In genomic region chr10:80459047-80459865, GRCh38 we compare ENCODE assay signal across 8 cellular contexts. TPM values are rescaled to one million over a fixed set of nuclear protein-coding genes. Genes with fewer than 3 reads are reported as not detected.
A peak's percentile ranks its signal among the peaks of the same experiment; 100 is the strongest.
DNase-seq lines count a peak whose midpoint lies in the region; ATAC-seq, FAIRE-seq and TF ChIP-seq lines count a peak whose summit lies in the region.

No MANE protein-coding gene starts in this region.

- peaks cover 0 to 1% (median 0%) of the 10 kb centered on the region in 8 donors for H3K9me3 Mint-ChIP-seq in CD4-positive, alpha-beta memory T cell
- no peaks in the 10 kb centered on the region for H3K9me3 Mint-ChIP-seq in astrocyte (ENCODE audit: unreplicated experiment)

- H3K27me3 ChIP-seq in CD4-positive, alpha-beta memory T cell (ENCODE audit: insufficient read depth, low read length) = no peaks in the 10 kb centered on the region
- no peaks in the 10 kb centered on the region for H3K27me3 ChIP-seq in astrocyte (ENCODE audit: insufficient read depth, low read length)

- peak overlapping the region; percentile 83 for H3K27ac ChIP-seq in CD4-positive, alpha-beta memory T cell (ENCODE audit: low read depth, low read length)
- H3K27ac ChIP-seq in astrocyte (ENCODE audit: low read depth, low read length) = no peak overlapping the region

- POLR2A ChIA-PET in CD4-positive, alpha-beta memory T cell (lab: Charles Lee; ENCODE audit: partially characterized antibody) = interaction anchor here (0.8 to 31.9 kb wide), 9 partner anchors 6 to 81 kb away, joined by 3 to 906 read pairs (median 5); partner anchors contain the start of gene TSPAN14

- H3K9ac ChIP-seq in astrocyte (ENCODE audit: low read length) = peak overlapping the region; percentile 43

- ATAC-seq in GM19324 (IDR thresholded peaks at IDR 0.05; ENCODE audit: low FRiP score, unreplicated experiment) (peak; percentile 33), HG03378 (IDR thresholded peaks at IDR 0.05; ENCODE audit: unreplicated experiment) (peak; percentile 51)

- peaks cover 84% of the 10 kb centered on the region for H3K4me1 ChIP-seq in CD4-positive, alpha-beta memory T cell (ENCODE audit: insufficient read depth, low read length)
- H3K4me1 ChIP-seq in astrocyte (ENCODE audit: insufficient read depth, low read length) = peaks cover 75% of the 10 kb centered on the region

- H3K36me3 Mint-ChIP-seq in CD4-positive, alpha-beta memory T cell = peaks cover 22 to 39% of the 10 kb centered on the region in 2 donors
- H3K36me3 Mint-ChIP-seq in astrocyte (ENCODE audit: low read depth, unreplicated experiment) = peaks cover 5% of the 10 kb centered on the region

- intact Hi-C loops in CD4-positive, alpha-beta memory T cell (cut with micrococcal nuclease) = loop anchor here (1.0 kb wide), 1 partner anchor 9 kb away; no protein-coding TSS in a partner anchor

- H2AFZ ChIP-seq in astrocyte (ENCODE audit: low read depth, low read length) = no peak overlapping the region

- H3K27ac Mint-ChIP-seq in CD4-positive, alpha-beta memory T cell = peak overlapping the region; percentile 88 to 100 (median 96)
- H3K27ac Mint-ChIP-seq in astrocyte (ENCODE audit: unreplicated experiment) = peak overlapping the region; percentile 77

- no peaks in the 10 kb centered on the region for H3K36me3 ChIP-seq in CD4-positive, alpha-beta memory T cell (ENCODE audit: insufficient read depth, low read length)
- peaks cover 2% of the 10 kb centered on the region for H3K36me3 ChIP-seq in astrocyte (ENCODE audit: insufficient read depth, low read length)

- no peaks in the 10 kb centered on the region for H3K27me3 Mint-ChIP-seq in CD4-positive, alpha-beta memory T cell
- no peaks in the 10 kb centered on the region for H3K27me3 Mint-ChIP-seq in astrocyte (ENCODE audit: low read depth, unreplicated experiment)

- peak overlapping the region; percentile 90 to 100 (median 98) for H3K4me3 Mint-ChIP-seq in CD4-positive, alpha-beta memory T cell
- H3K4me3 Mint-ChIP-seq in astrocyte (ENCODE audit: unreplicated experiment) = peak overlapping the region; percentile 62

- H3K9me3 ChIP-seq in CD4-positive, alpha-beta memory T cell (ENCODE audit: control insufficient read depth in 1 of 2, low read length in 2 of 2) = no peaks in the 10 kb centered on the region
- no peaks in the 10 kb centered on the region for H3K9me3 ChIP-seq in astrocyte (ENCODE audit: insufficient read depth, low read depth, low read length)

- no peak for TF ChIP-seq CTCF in astrocyte (IDR thresholded peaks at IDR 0.05; ENCODE audit: insufficient read depth, low read depth, low read length)

- peak overlapping the region; percentile 67 to 76 for H3K4me3 ChIP-seq in CD4-positive, alpha-beta memory T cell (ENCODE audit: low read length in 2 of 2)
- no peak overlapping the region for H3K4me3 ChIP-seq in astrocyte (ENCODE audit: insufficient read depth, low read depth, low read length)

- peak overlapping the region; percentile 62 for H3K4me2 ChIP-seq in astrocyte (ENCODE audit: low read length)

- peaks cover 71 to 92% (median 79%) of the 10 kb centered on the region in 4 donors for H3K4me1 Mint-ChIP-seq in CD4-positive, alpha-beta memory T cell
- peaks cover 72% of the 10 kb centered on the region for H3K4me1 Mint-ChIP-seq in astrocyte (ENCODE audit: low read depth, unreplicated experiment)

- CTCF ChIA-PET in CD4-positive, alpha-beta memory T cell (lab: Charles Lee; ENCODE audit: partially characterized antibody) = interaction anchor here (0.6 to 20.7 kb wide), 11 partner anchors 8 to 1470 kb away, joined by 3 to 516 read pairs (median 7); partner anchors contain the start of gene PRXL2A

- peaks cover 100% of the 10 kb centered on the region for H3K79me2 ChIP-seq in astrocyte (ENCODE audit: insufficient read depth, low read length)

- peak; percentile 51 to 83 (median 66) for DNase-seq in CD4-positive, alpha-beta memory T cell
- peak; percentile 77 for DNase-seq in SW480 (ENCODE audit: low spot score)
- peak; percentile 82 for DNase-seq in astrocyte (ENCODE audit: low read depth)
- DNase-seq in iPS-NIHi7 (ENCODE audit: extremely low spot score) = peak; percentile 44
- peak; percentile 58 to 60 for DNase-seq in stimulated activated CD8-positive, alpha-beta memory T cell treated with anti-CD3 and anti-CD28 coated beads, Interleukin-2, amount 100 ng/mL, for 48 hours (ENCODE audit: low read depth in 2 of 2)
- no peak for DNase-seq in frontal cortex (ENCODE audit: low spot score in 2 of 2)

- H4K20me1 ChIP-seq in astrocyte (ENCODE audit: insufficient read depth, low read length) = peaks cover 95% of the 10 kb centered on the region

- FAIRE-seq in astrocyte (lab: Jason Lieb, UNC) = no peak
- FAIRE-seq in frontal cortex (lab: Jason Lieb, UNC) = no peak

RNA-seq across cellular contexts. Expression of gene TSPAN14, which starts 5.1 kb away (rescaled TPM):
- total RNA-seq in CD4-positive, alpha-beta memory T cell = 100 to 1,000 TPM; 151 to 153 TPM
- polyA plus RNA-seq in CD4-positive, alpha-beta memory T cell = 100 to 1,000 TPM; 148 to 246 TPM
- total RNA-seq in astrocyte = 134 and 140 TPM in 2 replicates
- total RNA-seq in frontal cortex = 17.9 TPM

RNA-seq across cellular contexts. Expression of gene PRXL2A, which starts 50.9 kb away (rescaled TPM):
- 1 to 10 TPM; 3.6 to 4.7 TPM for total RNA-seq in CD4-positive, alpha-beta memory T cell
- 1 to 10 TPM; 3.8 to 6.0 TPM for polyA plus RNA-seq in CD4-positive, alpha-beta memory T cell
- total RNA-seq in astrocyte (24.3 and 29.9 TPM in 2 replicates), frontal cortex (80.3 TPM)

Comparison
In these comparisons a context has a peak if more than half of its experiments do, and no peak if none do; other contexts are left out.
1. DNase-seq: peak in CD4-positive, alpha-beta memory T cell (5 of 5), SW480 (single experiment), astrocyte (single experiment), iPS-NIHi7 (single experiment) and stimulated activated CD8-positive, alpha-beta memory T cell treated with anti-CD3 and anti-CD28 coated beads, Interleukin-2, amount 100 ng/mL, for 48 hours (2 of 2); none in frontal cortex (0 of 2).